Comparison of ENCODE assay signal across 8 cellular contexts in the genomic region with DNA sequence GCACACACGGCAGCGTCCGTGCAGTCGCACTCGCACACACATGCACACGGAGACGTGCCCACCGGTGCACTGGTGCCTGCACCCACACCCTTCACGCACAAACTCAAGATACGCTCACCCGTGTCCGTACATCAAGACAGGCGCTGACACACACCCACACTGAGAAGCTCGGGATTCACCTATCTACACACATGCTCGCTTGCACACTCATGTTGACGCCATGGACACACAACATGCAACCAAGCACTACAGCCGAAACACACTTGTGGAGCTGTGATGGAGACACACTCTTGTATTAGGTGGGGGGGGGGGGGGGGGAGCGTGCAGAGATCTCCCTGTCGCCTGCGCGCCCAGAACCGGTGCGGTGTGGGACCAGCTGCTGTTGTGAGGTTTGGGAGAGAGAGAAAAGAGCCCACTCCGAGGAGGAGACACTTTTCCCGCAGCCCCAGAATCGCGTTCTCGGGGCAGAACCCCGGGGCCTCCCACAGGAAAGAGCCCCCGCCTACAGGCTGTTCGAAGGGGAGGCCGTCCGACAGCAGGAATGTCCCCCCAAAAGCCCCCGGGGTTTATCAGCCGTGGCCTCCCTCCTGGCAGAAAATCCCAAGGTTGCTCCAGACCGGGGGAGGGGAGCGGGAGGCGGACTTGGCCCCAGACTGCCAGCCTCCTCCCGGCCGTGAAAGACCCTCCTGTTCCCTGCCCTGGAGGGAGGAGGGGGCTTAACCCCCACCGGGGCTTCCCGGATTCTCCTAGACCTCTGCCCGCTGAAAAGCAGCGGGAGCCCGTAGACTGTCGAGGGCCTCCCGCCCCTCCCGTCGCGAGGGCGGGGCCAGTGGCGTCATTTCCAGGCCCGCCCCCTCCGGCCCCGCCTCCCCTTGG. TPM values are rescaled to one million over a fixed set of nuclear protein-coding genes. Genes with fewer than 3 reads are reported as not detected.
A peak's percentile ranks its signal among the peaks of the same experiment; 100 is the strongest.
DNase-seq lines count a peak whose midpoint lies in the region; ATAC-seq, FAIRE-seq and TF ChIP-seq lines count a peak whose summit lies in the region.

No MANE protein-coding gene starts in this region.

- POLR2A ChIA-PET in A549 (lab: Yijun Ruan, JAX), result interaction anchor here (0.6 to 2.0 kb wide), 10 partner anchors 10 to 189 kb away, joined by 3 to 10 read pairs (median 3); a partner anchor contains a TSS

- H3K4me3 ChIP-seq in A549 (peak overlapping the region; percentile 56), OCI-LY3 (ENCODE audit: low read length) (peak overlapping the region; percentile 93), mucosa of rectum (ENCODE audit: low read length in 2 of 2) (peak overlapping the region; percentile 92 to 97)

- TF ChIP-seq CTCF in A549 (IDR thresholded peaks at IDR 0.05) (no peak), OCI-LY3 (IDR thresholded peaks at IDR 0.05; ENCODE audit: low read depth, low read length) (no peak)

- H3K27me3 ChIP-seq in OCI-LY3 (ENCODE audit: low read depth, low read length) (no peaks in the 10 kb centered on the region), mucosa of rectum (ENCODE audit: control insufficient read depth in 2 of 2, insufficient read depth in 2 of 2, low read length in 2 of 2) (no peaks in the 10 kb centered on the region)

- H4K20me1 ChIP-seq in OCI-LY3 (ENCODE audit: insufficient read depth, low read length), result peaks cover 5% of the 10 kb centered on the region; the same call in 1 of the 2 replicates

- H3K27ac ChIP-seq in A549 (peak overlapping the region; percentile 68 to 91), OCI-LY3 (ENCODE audit: low read length) (peak overlapping the region; percentile 97), mucosa of rectum (ENCODE audit: low read depth in 2 of 2, low read length in 2 of 2) (peak overlapping the region; percentile 94 to 99)

- DNase-seq in A549 (ENCODE audit: low read depth in 1 of 2, low spot score in 1 of 2) (peak; percentile 88 to 89), erythroblast (lab: John Stamatoyannopoulos, UW) (peak; percentile 82 to 92)
- peak; percentile 97 for DNase-seq in activated T-cell treated with anti-CD3 and anti-CD28 coated beads, Interleukin-2, amount 50 U/mL, for 1 hour
- peak; percentile 87 to 88 for DNase-seq in stimulated activated CD8-positive, alpha-beta memory T cell treated with anti-CD3 and anti-CD28 coated beads, Interleukin-4, amount 100 ng/mL, for 1 hour (ENCODE audit: low read depth in 2 of 2, low spot score in 1 of 2)

- H3K9me3 ChIP-seq in A549 (no peaks in the 10 kb centered on the region), OCI-LY3 (ENCODE audit: insufficient read depth, low read length) (no peaks in the 10 kb centered on the region), mucosa of rectum (ENCODE audit: control insufficient read depth in 2 of 2, low read length in 2 of 2) (no peaks in the 10 kb centered on the region)

- ATAC-seq in A549 (peak; percentile 23 to 60), GM18502 (IDR thresholded peaks at IDR 0.05; ENCODE audit: poor library complexity, unreplicated experiment) (peak; percentile 27), HG03342 (IDR thresholded peaks at IDR 0.05; ENCODE audit: unreplicated experiment) (peak; percentile 31)

- TF ChIP-seq RAD21 in A549 (conservative IDR thresholded peaks at IDR 0.05 in 1 of 2, IDR thresholded peaks at IDR 0.05 in 1 of 2), result no peak

- CTCF ChIA-PET in A549 (lab: Yijun Ruan, JAX), result interaction anchor here (1.0 to 16.2 kb wide), 18 partner anchors 10 to 260 kb away, joined by 3 to 450 read pairs (median 12); a partner anchor contains a TSS

- H3K79me2 ChIP-seq in OCI-LY3 (ENCODE audit: low read length), result peaks cover 41% of the 10 kb centered on the region

- FAIRE-seq in A549 (lab: Jason Lieb, UNC), result no peak

- 0% methylated on average over 45 of the region's 55 CpGs for WGBS in A549 (ENCODE audit: missing lambda C conversion rate)

- H2AFZ ChIP-seq in OCI-LY3 (ENCODE audit: low read depth, low read length), result no peak overlapping the region; the same call in 1 of the 2 replicates

- H3K4me1 ChIP-seq in A549 (peaks cover 27% of the 10 kb centered on the region; the same call in 2 of the 3 replicates), OCI-LY3 (ENCODE audit: low read length) (peaks cover 42% of the 10 kb centered on the region), mucosa of rectum (ENCODE audit: control insufficient read depth in 2 of 2, insufficient read depth in 2 of 2, low read length in 2 of 2) (peaks cover 27 to 35% of the 10 kb centered on the region in 2 donors)

- H3K36me3 ChIP-seq in OCI-LY3 (replicated peaks; ENCODE audit: low read depth, low read length) (peaks cover 32% of the 10 kb centered on the region), mucosa of rectum (ENCODE audit: control insufficient read depth in 2 of 2, insufficient read depth in 2 of 2, low read length in 2 of 2) (peaks cover 0 to 12% of the 10 kb centered on the region in 2 donors)

- TF ChIP-seq POLR2A in A549 (IDR thresholded peaks at IDR 0.05; ENCODE audit: low read length), result no peak
- TF ChIP-seq POLR2A in erythroblast (IDR thresholded peaks at IDR 0.05; ENCODE audit: low read length), result peak; percentile 26

- H3K4me2 ChIP-seq in A549 (peak overlapping the region; percentile 98), OCI-LY3 (ENCODE audit: low read length) (peak overlapping the region; percentile 79)

- TF ChIP-seq EP300 in A549 (IDR thresholded peaks at IDR 0.05), result no peak

- H3K9ac ChIP-seq in OCI-LY3 (ENCODE audit: low read length) (peak overlapping the region; percentile 99), mucosa of rectum (ENCODE audit: low read depth in 1 of 2, low read length in 2 of 2) (peak overlapping the region; percentile 81 to 94)

TF ChIP-seq in A549, 52 proteins besides CTCF, POLR2A, EP300 and RAD21 (continues in another document):
- TF ChIP-seq, protein P1, sequence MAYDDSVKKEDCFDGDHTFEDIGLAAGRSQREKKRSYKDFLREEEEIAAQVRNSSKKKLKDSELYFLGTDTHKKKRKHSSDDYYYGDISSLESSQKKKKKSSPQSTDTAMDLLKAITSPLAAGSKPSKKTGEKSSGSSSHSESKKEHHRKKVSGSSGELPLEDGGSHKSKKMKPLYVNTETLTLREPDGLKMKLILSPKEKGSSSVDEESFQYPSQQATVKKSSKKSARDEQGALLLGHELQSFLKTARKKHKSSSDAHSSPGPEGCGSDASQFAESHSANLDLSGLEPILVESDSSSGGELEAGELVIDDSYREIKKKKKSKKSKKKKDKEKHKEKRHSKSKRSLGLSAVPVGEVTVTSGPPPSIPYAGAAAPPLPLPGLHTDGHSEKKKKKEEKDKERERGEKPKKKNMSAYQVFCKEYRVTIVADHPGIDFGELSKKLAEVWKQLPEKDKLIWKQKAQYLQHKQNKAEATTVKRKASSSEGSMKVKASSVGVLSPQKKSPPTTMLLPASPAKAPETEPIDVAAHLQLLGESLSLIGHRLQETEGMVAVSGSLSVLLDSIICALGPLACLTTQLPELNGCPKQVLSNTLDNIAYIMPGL (CRISPR knock-in tag; IDR thresholded peaks at IDR 0.05; ENCODE audit: borderline replicate concordance), result no peak
- TF ChIP-seq POLR2AphosphoS2 (conservative IDR thresholded peaks at IDR 0.05; ENCODE audit: low read length) (no peak), CBX8 (IDR thresholded peaks at IDR 0.05) (no peak), FOSL2 (IDR thresholded peaks at IDR 0.05) (no peak), FOSL2 (CRISPR knock-in tag; IDR thresholded peaks at IDR 0.05) (no peak), CEBPB (IDR thresholded peaks at IDR 0.05) (no peak), HOXB5 (CRISPR knock-in tag; IDR thresholded peaks at IDR 0.05) (no peak), RCOR1 (IDR thresholded peaks at IDR 0.05; ENCODE audit: low read depth, low read length) (no peak), BHLHE40 (IDR thresholded peaks at IDR 0.05; ENCODE audit: low read depth, low read length) (no peak), MAFK (IDR thresholded peaks at IDR 0.05; ENCODE audit: partially characterized antibody) (no peak), PHF8 (IDR thresholded peaks at IDR 0.05; ENCODE audit: borderline replicate concordance, low read depth) (peak; percentile 25; the same call in 1 of the 2 replicates), TFCP2L1 (CRISPR knock-in tag; IDR thresholded peaks at IDR 0.05) (peak; percentile 59; the same call in 1 of the 2 replicates)
- TF ChIP-seq, protein P2, sequence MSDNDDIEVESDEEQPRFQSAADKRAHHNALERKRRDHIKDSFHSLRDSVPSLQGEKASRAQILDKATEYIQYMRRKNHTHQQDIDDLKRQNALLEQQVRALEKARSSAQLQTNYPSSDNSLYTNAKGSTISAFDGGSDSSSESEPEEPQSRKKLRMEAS (IDR thresholded peaks at IDR 0.05), result peak; percentile 7

RNA-seq across cellular contexts. Expression of a gene that starts 0.5 kb away (rescaled TPM):
- polyA plus RNA-seq in A549 (2011; rRNA removed), result 20.5 and 27.6 TPM in 2 replicates
- polyA plus RNA-seq in A549 (2012; cell fraction: cytosol; rRNA removed), result 61.3 and 70.0 TPM in 2 replicates
- polyA plus RNA-seq in A549 (2012; cell fraction: nucleus; rRNA removed), result 218 and 281 TPM in 2 replicates
- 35.7 to 63.6 TPM (median 36.6 TPM) in 3 replicates for polyA plus RNA-seq in A549 (2017; fragmentation: RNase III; extraction: RNeasy Plus Mini Kit Qiagen cat#74134 plus additional on column Dnase treatment)
- polyA minus RNA-seq in A549 (2011; rRNA and poly(A)+ RNA removed), result 16.0 and 17.9 TPM in 2 replicates

RNA-seq across cellular contexts. Expression of a gene that starts 23.5 kb away (rescaled TPM):
- polyA plus RNA-seq in A549 (2011; rRNA removed), result 0.14 and 0.19 TPM in 2 replicates
- polyA plus RNA-seq in A549 (2012; cell fraction: cytosol; rRNA removed), result 0.28 and 0.54 TPM in 2 replicates
- 0.45 and 0.83 TPM in 2 replicates for polyA plus RNA-seq in A549 (2012; cell fraction: nucleus; rRNA removed)
- polyA plus RNA-seq in A549 (2017; fragmentation: RNase III; extraction: RNeasy Plus Mini Kit Qiagen cat#74134 plus additional on column Dnase treatment), result 0.42 to 0.75 TPM (median 0.70 TPM) in 3 replicates
- 0.15 and 0.66 TPM in 2 replicates for polyA minus RNA-seq in A549 (2011; rRNA and poly(A)+ RNA removed)

RNA-seq across cellular contexts. Expression of a gene that starts 25.6 kb away (rescaled TPM):
- polyA plus RNA-seq in A549 (2011; rRNA removed) (3.7 and 4.8 TPM in 2 replicates), A549 (2017; fragmentation: RNase III; extraction: RNeasy Plus Mini Kit Qiagen cat#74134 plus additional on column Dnase treatment) (8.7 to 10.4 TPM (median 9.4 TPM) in 3 replicates)
- 15.0 and 18.4 TPM in 2 replicates for polyA plus RNA-seq in A549 (2012; cell fraction: cytosol; rRNA removed)
- polyA plus RNA-seq in A549 (2012; cell fraction: nucleus; rRNA removed), result 29.5 and 44.2 TPM in 2 replicates
- polyA minus RNA-seq in A549 (2011; rRNA and poly(A)+ RNA removed), result 2.8 and 3.2 TPM in 2 replicates

RNA-seq across cellular contexts. Expression of a gene that starts 37.3 kb away (rescaled TPM):
- polyA plus RNA-seq in A549 (2011; rRNA removed), result 42.5 and 43.7 TPM in 2 replicates
- 58.5 and 59.9 TPM in 2 replicates for polyA plus RNA-seq in A549 (2012; cell fraction: cytosol; rRNA removed)
- 74.7 and 75.8 TPM in 2 replicates for polyA plus RNA-seq in A549 (2012; cell fraction: nucleus; rRNA removed)
- polyA plus RNA-seq in A549 (2017; fragmentation: RNase III; extraction: RNeasy Plus Mini Kit Qiagen cat#74134 plus additional on column Dnase treatment), result 52.1 to 69.3 TPM (median 67.4 TPM) in 3 replicates
- polyA minus RNA-seq in A549 (2011; rRNA and poly(A)+ RNA removed), result 28.0 and 34.8 TPM in 2 replicates

RNA-seq across cellular contexts. Expression of a gene that starts 56.3 kb away (rescaled TPM):
- polyA plus RNA-seq in A549 (2011; rRNA removed) (0.09 and 0.12 TPM in 2 replicates), A549 (2017; fragmentation: RNase III; extraction: RNeasy Plus Mini Kit Qiagen cat#74134 plus additional on column Dnase treatment) (0.07 to 0.13 TPM (median 0.07 TPM) in 3 replicates)
- 0.20 and 0.31 TPM in 2 replicates for polyA plus RNA-seq in A549 (2012; cell fraction: cytosol; rRNA removed)
- polyA plus RNA-seq in A549 (2012; cell fraction: nucleus; rRNA removed), result 0.13 and 0.16 TPM in 2 replicates
- polyA minus RNA-seq in A549 (2011; rRNA and poly(A)+ RNA removed), result 0.24 and 0.33 TPM in 2 replicates

Comparison
In these comparisons a context has a peak if more than half of its experiments do, and no peak if none do; other contexts are left out.
1. Peak in every context shown above with its lines: DNase-seq, ATAC-seq, H3K4me3 ChIP-seq and H3K27ac ChIP-seq.